Comparison of ENCODE assay signal across 10 cellular contexts in the genomic region with DNA sequence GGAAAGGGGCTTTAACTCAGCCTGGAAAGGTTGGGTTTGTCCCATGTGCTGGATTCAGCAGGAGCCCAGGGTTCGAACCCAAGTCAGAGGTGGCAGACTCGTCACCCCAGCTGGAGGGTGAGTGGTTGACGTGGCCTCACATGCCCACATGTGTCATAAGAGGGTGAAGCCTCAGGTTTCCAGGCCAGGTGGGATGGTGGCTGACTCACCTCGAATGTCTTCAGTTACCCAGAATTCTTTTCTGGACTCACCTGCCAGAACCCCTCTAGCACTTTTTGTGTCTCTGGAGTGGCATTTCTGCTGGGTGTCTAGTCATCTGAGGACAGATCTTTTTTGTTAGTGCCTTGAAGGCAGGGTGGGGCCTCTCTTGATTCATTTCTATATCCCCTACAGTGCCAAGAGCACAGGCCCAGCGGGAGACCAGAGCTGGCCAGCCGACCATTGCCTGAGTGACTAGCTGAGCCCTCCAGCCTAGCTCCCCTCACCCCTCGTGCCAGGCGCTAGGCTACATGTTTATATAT. TPM values are rescaled to one million over a fixed set of nuclear protein-coding genes. Genes with fewer than 3 reads are reported as not detected.
DNase-seq lines count a peak whose midpoint lies in the region; ATAC-seq lines count a peak whose summit lies in the region.
"Had no signal": no experiment of that assay in that cellular context is flagged by ENCODE, and none has a peak within 500 bp of the region (broad histone marks: within the 10 kb centered on the region; RNA-seq: fewer than 3 reads in every experiment).

No MANE protein-coding gene starts in this region.

- H3K9me3 ChIP-seq in muscle layer of duodenum (ENCODE audit: control insufficient read depth in 1 of 2, low read length in 2 of 2), result no peaks in the 10 kb centered on the region

- H3K27ac Mint-ChIP-seq in activated naive CD8-positive, alpha-beta T cell treated with anti-CD3 and anti-CD28 coated beads, Interleukin-2, amount 50 U/mL, for 24 hours, result peak overlapping the region; percentile 47

- peaks cover 35% of the 10 kb centered on the region for H3K4me1 Mint-ChIP-seq in activated naive CD8-positive, alpha-beta T cell treated with anti-CD3 and anti-CD28 coated beads, Interleukin-2, amount 50 U/mL, for 24 hours

- H3K4me3 ChIP-seq in muscle layer of duodenum (ENCODE audit: low read depth in 1 of 2, low read length in 2 of 2), result no peak overlapping the region

- peak; percentile 39 for DNase-seq in stimulated activated naive CD4-positive, alpha-beta T cell treated with Interleukin-2 at 50 U/mL for 16 hours (lab: John Stamatoyannopoulos, UW)
- DNase-seq in stimulated activated naive CD4-positive, alpha-beta T cell (lab: John Stamatoyannopoulos, UW), result no peak
- peak; percentile 36 for DNase-seq in activated naive CD8-positive, alpha-beta T cell treated with anti-CD3 and anti-CD28 coated beads, Interleukin-2, amount 50 U/mL, for 24 hours
- no peak for DNase-seq in NCI-H187 treated with DMSO at 0.1 percent for 48 hours (lab: John Stamatoyannopoulos, UW)
- no peak for DNase-seq in left colon
- DNase-seq: Calu3, NCI-H2107 had no signal

- intact Hi-C loops in left colon (cut with DNase I, micrococcal nuclease), result no loop called here

- H3K27me3 ChIP-seq in muscle layer of duodenum (ENCODE audit: low read depth, low read length), result no peaks in the 10 kb centered on the region

- peaks cover 33% of the 10 kb centered on the region in 2 donors for H3K4me1 ChIP-seq in muscle layer of duodenum (ENCODE audit: control insufficient read depth in 1 of 2, insufficient read depth in 2 of 2, low read length in 2 of 2)

- H3K27ac ChIP-seq in muscle layer of duodenum (ENCODE audit: low read length), result peak overlapping the region; percentile 71

- peaks cover 5 to 21% of the 10 kb centered on the region in 2 donors for H3K36me3 ChIP-seq in muscle layer of duodenum (ENCODE audit: control insufficient read depth in 1 of 2, insufficient read depth in 2 of 2, low read length in 2 of 2)

- no peaks in the 10 kb centered on the region for H3K27me3 Mint-ChIP-seq in activated naive CD8-positive, alpha-beta T cell treated with anti-CD3 and anti-CD28 coated beads, Interleukin-2, amount 50 U/mL, for 24 hours

- no peaks in the 10 kb centered on the region for H3K36me3 Mint-ChIP-seq in activated naive CD8-positive, alpha-beta T cell treated with anti-CD3 and anti-CD28 coated beads, Interleukin-2, amount 50 U/mL, for 24 hours (ENCODE audit: low read depth)

- peak; percentile 12 for ATAC-seq in activated naive CD8-positive, alpha-beta T cell treated with anti-CD3 and anti-CD28 coated beads, Interleukin-2, amount 50 U/mL, for 24 hours
- ATAC-seq in GM18868 (IDR thresholded peaks at IDR 0.05; ENCODE audit: unreplicated experiment) (no peak), left colon (no peak), GM18519 (IDR thresholded peaks at IDR 0.05; ENCODE audit: low FRiP score, unreplicated experiment) (no peak)

- no peak overlapping the region for H3K4me3 Mint-ChIP-seq in activated naive CD8-positive, alpha-beta T cell treated with anti-CD3 and anti-CD28 coated beads, Interleukin-2, amount 50 U/mL, for 24 hours

- H3K9me3 Mint-ChIP-seq in activated naive CD8-positive, alpha-beta T cell treated with anti-CD3 and anti-CD28 coated beads, Interleukin-2, amount 50 U/mL, for 24 hours, result no peaks in the 10 kb centered on the region

RNA-seq across cellular contexts. Expression of a gene that starts 28.1 kb away (rescaled TPM):
- total RNA-seq in left colon, result 10 to 100 TPM; 32.9 to 51.4 TPM

Comparison
In these comparisons a context has a peak if more than half of its experiments do, and no peak if none do; other contexts are left out.
1. DNase-seq: peak in stimulated activated naive CD4-positive, alpha-beta T cell treated with Interleukin-2 at 50 U/mL for 16 hours (single experiment) and activated naive CD8-positive, alpha-beta T cell treated with anti-CD3 and anti-CD28 coated beads, Interleukin-2, amount 50 U/mL, for 24 hours (single experiment); none in stimulated activated naive CD4-positive, alpha-beta T cell (0 of 6), NCI-H187 treated with DMSO at 0.1 percent for 48 hours (single experiment) and left colon (0 of 2).